Comparison of ENCODE assay signal across 22 cellular contexts in genomic region chr14:102424923-102425322, GRCh38.
A peak's percentile ranks its signal among the peaks of the same experiment; 100 is the strongest.
DNase-seq lines count a peak whose midpoint lies in the region; FAIRE-seq and TF ChIP-seq lines count a peak whose summit lies in the region.
"Had no signal": no experiment of that assay in that cellular context is flagged by ENCODE, and none has a peak within 500 bp of the region (broad histone marks: within the 10 kb centered on the region; RNA-seq: fewer than 3 reads in every experiment).

No MANE protein-coding gene starts in this region.

- H3K4me1 ChIP-seq in astrocyte (ENCODE audit: insufficient read depth, low read length) (no peaks in the 10 kb centered on the region), testis (no peaks in the 10 kb centered on the region), SJCRH30 (no peaks in the 10 kb centered on the region)
- H3K4me1 ChIP-seq: A549, HAP-1 had no signal

- DNase-seq in activated effector memory CD4-positive, alpha-beta T cell treated with anti-CD3 and anti-CD28 coated beads, Interleukin-2, amount 50 U/mL, for 16 hours, result peak; percentile 43
- DNase-seq in activated effector memory CD4-positive, alpha-beta T cell treated with Interleukin-2 at 50 U/mL for 16 hours, result no peak
- no peak for DNase-seq in astrocyte (ENCODE audit: low read depth)
- DNase-seq in mesenteric fat pad (ENCODE audit: low spot score), result peak; percentile 78
- DNase-seq in testis, result peak; percentile 11
- DNase-seq in activated T-cell treated with anti-CD3 and anti-CD28 coated beads for 4 hours, result no peak
- no peak for DNase-seq in SJCRH30
- no peak for DNase-seq in NCI-H774 (lab: John Stamatoyannopoulos, UW)
- DNase-seq: 8988T; ACHN; C1 segment of cervical spinal cord; Calu3; CD4-positive, alpha-beta memory T cell; COR-L47; DND-41; GM23248; HFFc6 had no signal

- H3K9me3 ChIP-seq in astrocyte (ENCODE audit: insufficient read depth, low read depth, low read length) (no peaks in the 10 kb centered on the region), testis (no peaks in the 10 kb centered on the region), SJCRH30 (replicated peaks) (no peaks in the 10 kb centered on the region)
- H3K9me3 ChIP-seq: A549, HAP-1 had no signal

- no peaks in the 10 kb centered on the region for H3K27me3 Mint-ChIP-seq in astrocyte (ENCODE audit: low read depth, unreplicated experiment)
- H3K27me3 Mint-ChIP-seq: CD4-positive, alpha-beta memory T cell had no signal

- no peaks in the 10 kb centered on the region for H3K4me1 Mint-ChIP-seq in astrocyte (ENCODE audit: low read depth, unreplicated experiment)

- TF ChIP-seq CTCF in astrocyte (IDR thresholded peaks at IDR 0.05; ENCODE audit: insufficient read depth, low read depth, low read length) (no peak), testis (IDR thresholded peaks at IDR 0.05) (no peak)

- no peak for FAIRE-seq in astrocyte (lab: Jason Lieb, UNC)
- FAIRE-seq: A549, G401.6, GM12892, GM19239 had no signal

- intact Hi-C loops in testis (cut with DNase I; ENCODE audit: low total_unique reads), result no loop called here

- no peak for TF ChIP-seq POLR2A in testis (IDR thresholded peaks at IDR 0.05)

- H2AFZ ChIP-seq in astrocyte (ENCODE audit: low read depth, low read length), result no peak overlapping the region
- H2AFZ ChIP-seq: GM23248 had no signal

- H3K4me3 ChIP-seq in astrocyte (ENCODE audit: insufficient read depth, low read depth, low read length), result no peak overlapping the region
- H3K4me3 ChIP-seq in testis, result no peak overlapping the region
- H3K4me3 ChIP-seq in SJCRH30, result no peak overlapping the region
- H3K4me3 ChIP-seq: A549, GM23248, HAP-1 had no signal

- H4K20me1 ChIP-seq in astrocyte (ENCODE audit: insufficient read depth, low read length), result no peaks in the 10 kb centered on the region

- H3K27me3 ChIP-seq in astrocyte (ENCODE audit: insufficient read depth, low read length) (no peaks in the 10 kb centered on the region), testis (no peaks in the 10 kb centered on the region), SJCRH30 (no peaks in the 10 kb centered on the region)

- H3K27ac ChIP-seq in astrocyte (ENCODE audit: low read depth, low read length) (no peak overlapping the region), testis (no peak overlapping the region), SJCRH30 (no peak overlapping the region)
- H3K27ac ChIP-seq: A549, GM23248 had no signal

- H3K9ac ChIP-seq in astrocyte (ENCODE audit: low read length), result no peak overlapping the region
- H3K9ac ChIP-seq: GM23248 had no signal

- 86 to 89% methylated on average over 10 of the region's 10 CpGs for WGBS in testis, 2 donors

- H3K4me3 Mint-ChIP-seq in astrocyte (ENCODE audit: unreplicated experiment), result no peak overlapping the region
- H3K4me3 Mint-ChIP-seq: CD4-positive, alpha-beta memory T cell; HFFc6 had no signal

- peaks cover 28% of the 10 kb centered on the region for H3K36me3 Mint-ChIP-seq in astrocyte (ENCODE audit: low read depth, unreplicated experiment)

- H3K9me3 Mint-ChIP-seq in astrocyte (ENCODE audit: unreplicated experiment), result peaks cover 5% of the 10 kb centered on the region
- H3K9me3 Mint-ChIP-seq: CD4-positive, alpha-beta memory T cell; HFFc6 had no signal

- no peaks in the 10 kb centered on the region for H3K79me2 ChIP-seq in astrocyte (ENCODE audit: insufficient read depth, low read length)

- H3K4me2 ChIP-seq in astrocyte (ENCODE audit: low read length), result no peak overlapping the region
- H3K4me2 ChIP-seq: A549 had no signal

- peak overlapping the region; percentile 58 for H3K27ac Mint-ChIP-seq in astrocyte (ENCODE audit: unreplicated experiment)
- H3K27ac Mint-ChIP-seq: CD4-positive, alpha-beta memory T cell; HFFc6 had no signal

- H3K36me3 ChIP-seq in astrocyte (ENCODE audit: insufficient read depth, low read length) (peaks cover 5% of the 10 kb centered on the region), testis (ENCODE audit: low read depth, missing control alignments) (no peaks in the 10 kb centered on the region), SJCRH30 (peaks cover 3% of the 10 kb centered on the region; the same call in 1 of the 2 replicates)
- H3K36me3 ChIP-seq: HAP-1 had no signal

Comparison
In these comparisons a context has a peak if more than half of its experiments do, and no peak if none do; other contexts are left out.
1. DNase-seq: peak in activated effector memory CD4-positive, alpha-beta T cell treated with anti-CD3 and anti-CD28 coated beads, Interleukin-2, amount 50 U/mL, for 16 hours (single experiment), mesenteric fat pad (single experiment) and testis (single experiment); none in activated effector memory CD4-positive, alpha-beta T cell treated with Interleukin-2 at 50 U/mL for 16 hours (single experiment), astrocyte (single experiment), activated T-cell treated with anti-CD3 and anti-CD28 coated beads for 4 hours (single experiment), SJCRH30 (0 of 2) and NCI-H774 (single experiment).